ENCODE assay signal across 34 cellular contexts in genomic region chrX:76520273-76521054, GRCh38.
"Had no signal": no experiment of that assay in that cellular context is flagged by ENCODE, and none has a peak within 500 bp of the region (broad histone marks: within the 10 kb centered on the region; RNA-seq: fewer than 3 reads in every experiment).

No MANE protein-coding gene starts in this region.

- H3K4me1 ChIP-seq: adrenal gland, ascending aorta, body of pancreas, breast epithelium had no signal

- H3K9me3 ChIP-seq: body of pancreas had no signal

- DNase-seq: activated effector memory CD4-positive, alpha-beta T cell treated with anti-CD3 and anti-CD28 coated beads, Interleukin-2, amount 50 U/mL, for 16 hours; activated effector memory CD4-positive, alpha-beta T cell treated with Interleukin-2 at 50 U/mL for 16 hours; activated gamma-delta T cell; activated gamma-delta T cell treated with Interleukin-2 at 50 U/mL for 16 hours; activated naive CD4-positive, alpha-beta T cell; activated naive CD4-positive, alpha-beta T cell treated with anti-CD3 and anti-CD28 coated beads for 36 hours; activated naive CD4-positive, alpha-beta T cell treated with anti-CD3 and anti-CD28 coated beads, Interleukin-2, amount 10 ng/mL, durations not matched to agents 7 days and 5 days; activated naive CD4-positive, alpha-beta T cell treated with anti-CD3 and anti-CD28 coated beads, Interleukin-2, amount 50 U/mL, for 16 hours; activated naive CD4-positive, alpha-beta T cell treated with Interleukin-2 at 50 U/mL for 16 hours; activated naive CD8-positive, alpha-beta T cell treated with anti-CD3 and anti-CD28 coated beads for 36 hours; activated naive CD8-positive, alpha-beta T cell treated with anti-CD3 and anti-CD28 coated beads, Interleukin-2, amount 10 ng/mL, durations not matched to agents 7 days and 5 days; activated naive CD8-positive, alpha-beta T cell treated with anti-CD3 and anti-CD28 coated beads, Interleukin-2, amount 50 U/mL, for 24 hours; activated T-cell treated with anti-CD3 and anti-CD28 coated beads for 4 hours; activated T-cell treated with anti-CD3 and anti-CD28 coated beads, Interleukin-2, amount 50 U/mL, for 1 hour; activated T-cell treated with anti-CD3 and anti-CD28 coated beads, Interleukin-2, amount 50 U/mL, for 24 hours; activated T-cell treated with anti-CD3 and anti-CD28 coated beads, Interleukin-2, amount 50 U/mL, for 4 hours; activated T-cell treated with anti-CD3 and anti-CD28 coated beads, Interleukin-2, amount 50 U/mL, for 48 hours; activated T-cell treated with anti-CD3 and anti-CD28 coated beads, Interleukin-2, amount 50 U/mL, for 72 hours; adrenal gland; amniotic stem cell; amygdala; anterior cingulate cortex; body of pancreas; brain microvascular endothelial cell; caudate nucleus; central memory CD4-positive, alpha-beta T cell; cerebellar nuclear complex had no signal

- H3K27me3 ChIP-seq: adrenal gland, ascending aorta, body of pancreas, brain microvascular endothelial cell, cardiac muscle cell had no signal

- H3K27ac ChIP-seq: adrenal gland, ascending aorta, body of pancreas, brain microvascular endothelial cell, breast epithelium, cardiac muscle cell had no signal

- ATAC-seq: activated naive CD4-positive, alpha-beta T cell treated with anti-CD3 and anti-CD28 coated beads, Interleukin-2, amount 50 U/mL, for 72 hours; activated naive CD8-positive, alpha-beta T cell treated with anti-CD3 and anti-CD28 coated beads, Interleukin-2, amount 50 U/mL, for 24 hours; activated T-cell treated with anti-CD3 and anti-CD28 coated beads, Interleukin-2, amount 50 U/mL, for 4 hours; activated T-cell treated with anti-CD3 and anti-CD28 coated beads, Interleukin-2, amount 50 U/mL, for 72 hours; activated T-helper 17 cell treated with anti-CD3 and anti-CD28 coated beads, Interleukin-2, amount 50 U/mL, for 72 hours; body of pancreas had no signal

- FAIRE-seq: astrocyte, bronchial epithelial cell had no signal

- H3K4me3 ChIP-seq: adrenal gland, ascending aorta, body of pancreas, breast epithelium, cardiac muscle cell had no signal

- H3K36me3 ChIP-seq: adrenal gland, ascending aorta, brain microvascular endothelial cell, breast epithelium, cardiac muscle cell had no signal
